22 cellular contexts compared by ENCODE assay signal in genomic region chr14:55116246-55117030, GRCh38. TPM values are rescaled to one million over a fixed set of nuclear protein-coding genes. Genes with fewer than 3 reads are reported as not detected.
DNase-seq lines count a peak whose midpoint lies in the region; ATAC-seq and TF ChIP-seq lines count a peak whose summit lies in the region.
"Had no signal": no experiment of that assay in that cellular context is flagged by ENCODE, and none has a peak within 500 bp of the region (broad histone marks: within the 10 kb centered on the region; RNA-seq: fewer than 3 reads in every experiment).

No MANE protein-coding gene starts in this region.

- H3K4me1 ChIP-seq in SK-N-SH (ENCODE audit: control insufficient read depth in 1 of 2, insufficient read depth in 2 of 2, low read depth in 1 of 2, low read length in 1 of 2) (peaks cover 0 to 18% of the 10 kb centered on the region in 2 experiments; a peak in 1 of 4 replicates), body of pancreas (peaks cover 31% of the 10 kb centered on the region), muscle layer of duodenum (ENCODE audit: control insufficient read depth in 1 of 2, insufficient read depth in 2 of 2, low read length in 2 of 2) (peaks cover 0 to 11% of the 10 kb centered on the region in 2 donors)
- H3K4me1 ChIP-seq: A549 had no signal

- TF ChIP-seq RAD21 in SK-N-SH (IDR thresholded peaks at IDR 0.05; ENCODE audit: low read length) = no peak

- no peak overlapping the region for H3K27ac Mint-ChIP-seq in MCF 10A (ENCODE audit: low read depth, unreplicated experiment)
- H3K27ac Mint-ChIP-seq: activated CD8-positive, alpha-beta memory T cell treated with anti-CD3 and anti-CD28 coated beads, Interleukin-2, amount 10 ng/mL, durations not matched to agents 7 days and 5 days; T-helper 2 cell treated with Interferon-gamma antibody and Interleukin-4, amounts not matched to agents 5 μg/mL and 100 μg/mL, for 36 hours had no signal

- H3K4me3 Mint-ChIP-seq in MCF 10A (ENCODE audit: unreplicated experiment) = no peak overlapping the region
- H3K4me3 Mint-ChIP-seq: activated CD8-positive, alpha-beta memory T cell treated with anti-CD3 and anti-CD28 coated beads, Interleukin-2, amount 10 ng/mL, durations not matched to agents 7 days and 5 days; T-helper 2 cell treated with Interferon-gamma antibody and Interleukin-4, amounts not matched to agents 5 μg/mL and 100 μg/mL, for 36 hours had no signal

- H3K27me3 ChIP-seq in SK-N-SH (ENCODE audit: insufficient read depth) (no peaks in the 10 kb centered on the region), body of pancreas (no peaks in the 10 kb centered on the region), muscle layer of duodenum (ENCODE audit: low read depth, low read length) (no peaks in the 10 kb centered on the region)
- H3K27me3 ChIP-seq: ovary, SJCRH30 had no signal

- 72% methylated on average over 8 of the region's 11 CpGs for WGBS in SK-N-SH (ENCODE audit: low lambda C conversion rate)
- 18 to 19% methylated on average over 11 of the region's 11 CpGs for WGBS in body of pancreas, 2 donors

- TF ChIP-seq CTCF in SK-N-SH (IDR thresholded peaks at IDR 0.05) (no peak), body of pancreas (IDR thresholded peaks at IDR 0.05) (no peak), MCF 10A (IDR thresholded peaks at IDR 0.05; ENCODE audit: unreplicated experiment) (no peak)

- peaks cover 7% of the 10 kb centered on the region for H3K36me3 Mint-ChIP-seq in MCF 10A (ENCODE audit: insufficient read depth, unreplicated experiment)
- H3K36me3 Mint-ChIP-seq: activated CD8-positive, alpha-beta memory T cell treated with anti-CD3 and anti-CD28 coated beads, Interleukin-2, amount 10 ng/mL, durations not matched to agents 7 days and 5 days had no signal

- H3K27me3 Mint-ChIP-seq in MCF 10A (ENCODE audit: insufficient read depth, unreplicated experiment) = no peaks in the 10 kb centered on the region

- CTCF ChIA-PET in SK-N-SH (lab: Yijun Ruan, JAX) (interaction anchor here (1.3 to 2.1 kb wide), 3 partner anchors 21 to 45 kb away, joined by 4 to 6 read pairs (median 4); no protein-coding TSS in a partner anchor), MCF 10A (lab: Yijun Ruan, JAX) (interaction anchor here (0.6 kb wide), 1 partner anchor 7 kb away, joined by 3 read pairs; no protein-coding TSS in a partner anchor)

- H3K9ac ChIP-seq in SK-N-SH = no peak overlapping the region

- H3K4me2 ChIP-seq in SK-N-SH = no peak overlapping the region
- H3K4me2 ChIP-seq: A549 had no signal

- no peaks in the 10 kb centered on the region for H3K36me3 ChIP-seq in SK-N-SH (replicated peaks in 1 of 2; ENCODE audit: control insufficient read depth in 1 of 2, insufficient read depth in 2 of 2, low read length in 1 of 2)
- no peaks in the 10 kb centered on the region for H3K36me3 ChIP-seq in body of pancreas (replicated peaks in 1 of 2; ENCODE audit: insufficient read depth in 1 of 2, low read depth in 2 of 2)
- no peaks in the 10 kb centered on the region for H3K36me3 ChIP-seq in muscle layer of duodenum (ENCODE audit: control insufficient read depth in 1 of 2, insufficient read depth in 2 of 2, low read length in 2 of 2)
- H3K36me3 ChIP-seq: HAP-1, ovary, SJCRH30, thoracic aorta had no signal

- H3K9me3 ChIP-seq in SK-N-SH = no peaks in the 10 kb centered on the region
- H3K9me3 ChIP-seq in body of pancreas = no peaks in the 10 kb centered on the region
- H3K9me3 ChIP-seq in muscle layer of duodenum (ENCODE audit: control insufficient read depth in 1 of 2, low read length in 2 of 2) = no peaks in the 10 kb centered on the region
- H3K9me3 ChIP-seq: A549, HAP-1, ovary, SJCRH30, thoracic aorta had no signal

- DNase-seq in SK-N-SH (no peak), body of pancreas (peak; percentile 66 to 75 (median 70)), NCI-H526 (lab: John Stamatoyannopoulos, UW) (no peak), MCF 10A (ENCODE audit: unreplicated experiment) (no peak), kidney glomerular epithelial cell (lab: John Stamatoyannopoulos, UW) (no peak)
- DNase-seq: activated CD4-positive, alpha-beta T cell treated with anti-CD3 and anti-CD28 coated beads for 1 hour; activated CD8-positive, alpha-beta memory T cell treated with anti-CD3 and anti-CD28 coated beads, Interleukin-2, amount 10 ng/mL, durations not matched to agents 7 days and 5 days; activated gamma-delta T cell treated with Interleukin-2 at 50 U/mL for 16 hours; DMS79 treated with DMSO at 0.1 percent for 48 hours; NCI-H226; ovary; stimulated activated CD4-positive, alpha-beta T cell treated with anti-CD3 and anti-CD28 coated beads, Interleukin-4, amount 100 ng/mL, for 24 hours had no signal

- POLR2A ChIA-PET in SK-N-SH (lab: Yijun Ruan, JAX) (no interaction called here), MCF 10A (lab: Yijun Ruan, JAX) (interaction anchor here (2.1 to 4.0 kb wide), 3 partner anchors 9 to 13 kb away, joined by 13 to 41 read pairs (median 34); partner anchors contain the start of gene LGALS3)

- intact Hi-C loops in body of pancreas (cut with DNase I) = no loop called here
- intact Hi-C loops in MCF 10A (cut with micrococcal nuclease) = no loop called here

- no peaks in the 10 kb centered on the region for H3F3A ChIP-seq in SK-N-SH (replicated peaks; ENCODE audit: insufficient read depth)

- no peaks in the 10 kb centered on the region for H3K79me2 ChIP-seq in SK-N-SH (ENCODE audit: insufficient read depth)

- BruUV-seq in MCF 10A (replicated peaks; lab: Mats Ljungman, UMichigan) = no TSS peak

- H3K9me2 ChIP-seq in SK-N-SH = no peaks in the 10 kb centered on the region

- H2AFZ ChIP-seq in SK-N-SH (ENCODE audit: low read depth) = no peak overlapping the region

- TF ChIP-seq POLR2A in body of pancreas (IDR thresholded peaks at IDR 0.05) = peak in 2 of 3 donors; percentile 60 to 68

- peak overlapping the region in 1 of 2 experiments; percentile 83; a peak in 2 of 4 replicates for H3K27ac ChIP-seq in SK-N-SH (ENCODE audit: low read depth in 2 of 2, low read length in 1 of 2)
- H3K27ac ChIP-seq in body of pancreas = peak overlapping the region; percentile 75 to 96 (median 89)
- peak overlapping the region; percentile 24 for H3K27ac ChIP-seq in muscle layer of duodenum (ENCODE audit: low read length)
- H3K27ac ChIP-seq: A549, C4-2B, ovary, SJCRH30, thoracic aorta had no signal

- H3K4me3 ChIP-seq in SK-N-SH (ENCODE audit: low read depth in 2 of 2, low read length in 1 of 2) (no peak overlapping the region), body of pancreas (no peak overlapping the region), muscle layer of duodenum (ENCODE audit: low read depth in 1 of 2, low read length in 2 of 2) (no peak overlapping the region)
- H3K4me3 ChIP-seq: A549, HAP-1, ovary, SJCRH30, skin epidermis, thoracic aorta had no signal

- TF ChIP-seq EP300 in SK-N-SH (IDR thresholded peaks at IDR 0.05; ENCODE audit: borderline replicate concordance in 1 of 2, low read depth in 1 of 2, low read length in 1 of 2) = peak in 1 of 2 experiments; percentile 56; a peak in 1 of 4 replicates

- no peaks in the 10 kb centered on the region for H3K9me3 Mint-ChIP-seq in MCF 10A (ENCODE audit: unreplicated experiment)
- H3K9me3 Mint-ChIP-seq: T-helper 2 cell treated with Interferon-gamma antibody and Interleukin-4, amounts not matched to agents 5 μg/mL and 100 μg/mL, for 36 hours had no signal

- no peak; the same call in 2 of the 3 replicates for ATAC-seq in SK-N-SH treated with all-trans-retinoic acid at 6 μM for 48 hours
- ATAC-seq in body of pancreas = peak; percentile 91
- ATAC-seq in GM19452 (IDR thresholded peaks at IDR 0.05; ENCODE audit: unreplicated experiment) = no peak
- ATAC-seq: A549; activated CD8-positive, alpha-beta memory T cell treated with anti-CD3 and anti-CD28 coated beads, Interleukin-2, amount 10 ng/mL, durations not matched to agents 7 days and 5 days had no signal

- no peaks in the 10 kb centered on the region for H4K20me1 ChIP-seq in SK-N-SH (ENCODE audit: insufficient read depth)

- H3K4me1 Mint-ChIP-seq in MCF 10A (ENCODE audit: insufficient read depth, unreplicated experiment) = peaks cover 24% of the 10 kb centered on the region

TF ChIP-seq in SK-N-SH, 30 proteins besides CTCF, POLR2A, EP300 and RAD21:
- TF ChIP-seq GATA2 (CRISPR knock-in tag; IDR thresholded peaks at IDR 0.05) (peak; percentile 65; the same call in 1 of the 2 replicates), RCOR1 (IDR thresholded peaks at IDR 0.05; ENCODE audit: low read length) (peak; percentile 52), RXRA (IDR thresholded peaks at IDR 0.05; ENCODE audit: borderline replicate concordance, low read depth) (no peak), CHD2 (IDR thresholded peaks at IDR 0.05; ENCODE audit: low read length, partially characterized antibody) (peak; percentile 45)
TF ChIP-seq in SK-N-SH: peak in this region for 3.

TF ChIP-seq in SK-N-SH treated with all-trans-retinoic acid at 6 μM for 48 hours, 23 proteins besides CTCF, POLR2A, EP300 and RAD21 (continues in another document):
- TF ChIP-seq SNAI2 (CRISPR knock-in tag; IDR thresholded peaks at IDR 0.05) = no peak
- no peak for TF ChIP-seq POU6F1 (CRISPR knock-in tag; IDR thresholded peaks at IDR 0.05; ENCODE audit: borderline replicate concordance, low read depth)
- no peak for TF ChIP-seq CREB5 (CRISPR knock-in tag; IDR thresholded peaks at IDR 0.05; ENCODE audit: low read depth)

RNA-seq across cellular contexts. Expression of gene LGALS3, which starts 12.6 kb away (rescaled TPM):
- 59.5 and 59.8 TPM in 2 replicates for polyA plus RNA-seq in SK-N-SH (2012; rRNA removed)
- polyA plus RNA-seq in SK-N-SH (2012; cell fraction: cytosol; rRNA removed) = 50.7 and 56.5 TPM in 2 replicates
- polyA plus RNA-seq in SK-N-SH (2012; cell fraction: nucleus; rRNA removed) = 51.5 and 55.5 TPM in 2 replicates
- total RNA-seq in body of pancreas (100 to 1,000 TPM in 1 of 2 donors, 10 to 100 TPM in 1; 53.4 to 145 TPM), MCF 10A (2022) (154 and 178 TPM in 2 replicates)

Comparison
In these comparisons a context has a peak if more than half of its experiments do, and no peak if none do; other contexts are left out.
1. DNase-seq: peak in body of pancreas (4 of 4); none in SK-N-SH (single experiment), NCI-H526 (0 of 2), MCF 10A (single experiment) and kidney glomerular epithelial cell (single experiment).